Comparison of ENCODE assay signal across 21 cellular contexts in genomic region chr4:8076023-8076422, GRCh38.
"Had no signal": no experiment of that assay in that cellular context is flagged by ENCODE, and none has a peak within 500 bp of the region (broad histone marks: within the 10 kb centered on the region; RNA-seq: fewer than 3 reads in every experiment).

No MANE protein-coding gene starts in this region.

- H3K4me3 Mint-ChIP-seq: naive thymus-derived CD4-positive, alpha-beta T cell; nephron progenitor cell; type B pancreatic cell had no signal

- H3K9me3 ChIP-seq: colonic mucosa, heart right ventricle, neutrophil, right atrium auricular region, sigmoid colon, stomach, thoracic aorta had no signal

- H3K27me3 ChIP-seq: colonic mucosa, right atrium auricular region had no signal

- ATAC-seq: heart right ventricle; left lobe of liver; naive thymus-derived CD4-positive, alpha-beta T cell had no signal

- H3K4me3 ChIP-seq: colonic mucosa, heart right ventricle, right atrium auricular region, sigmoid colon, skin epidermis, stomach, thoracic aorta had no signal

- H3K27ac Mint-ChIP-seq: naive thymus-derived CD4-positive, alpha-beta T cell; nephron progenitor cell; type B pancreatic cell had no signal

- H3K36me3 ChIP-seq: colonic mucosa, heart right ventricle, neutrophil, right atrium auricular region, sigmoid colon, stomach, thoracic aorta had no signal

- H3K27ac ChIP-seq: colonic mucosa, heart right ventricle, neutrophil, right atrium auricular region, sigmoid colon, skin epidermis, stomach, thoracic aorta had no signal

- H3K9me3 Mint-ChIP-seq: naive thymus-derived CD4-positive, alpha-beta T cell; nephron progenitor cell; type B pancreatic cell had no signal

- H3K4me1 Mint-ChIP-seq: naive thymus-derived CD4-positive, alpha-beta T cell had no signal

- H3K36me3 Mint-ChIP-seq: type B pancreatic cell had no signal

- DNase-seq: colonic mucosa; dermis blood vessel endothelial cell; erythroblast; foreskin melanocyte; heart right ventricle; hypothalamus; mammary epithelial cell; naive thymus-derived CD4-positive, alpha-beta T cell; nephron progenitor cell; sigmoid colon; stimulated activated CD4-positive, alpha-beta T cell treated with anti-CD3 and anti-CD28 coated beads, Interleukin-2, amount 100 ng/mL, for 24 hours; stimulated activated CD4-positive, alpha-beta T cell treated with anti-CD3 and anti-CD28 coated beads, Interleukin-4, amount 100 ng/mL, for 4 hours; stimulated activated naive CD4-positive, alpha-beta T cell; stomach; substantia nigra had no signal

- H3K4me1 ChIP-seq: sigmoid colon had no signal
